8 cellular contexts compared by ENCODE assay signal in the genomic region with DNA sequence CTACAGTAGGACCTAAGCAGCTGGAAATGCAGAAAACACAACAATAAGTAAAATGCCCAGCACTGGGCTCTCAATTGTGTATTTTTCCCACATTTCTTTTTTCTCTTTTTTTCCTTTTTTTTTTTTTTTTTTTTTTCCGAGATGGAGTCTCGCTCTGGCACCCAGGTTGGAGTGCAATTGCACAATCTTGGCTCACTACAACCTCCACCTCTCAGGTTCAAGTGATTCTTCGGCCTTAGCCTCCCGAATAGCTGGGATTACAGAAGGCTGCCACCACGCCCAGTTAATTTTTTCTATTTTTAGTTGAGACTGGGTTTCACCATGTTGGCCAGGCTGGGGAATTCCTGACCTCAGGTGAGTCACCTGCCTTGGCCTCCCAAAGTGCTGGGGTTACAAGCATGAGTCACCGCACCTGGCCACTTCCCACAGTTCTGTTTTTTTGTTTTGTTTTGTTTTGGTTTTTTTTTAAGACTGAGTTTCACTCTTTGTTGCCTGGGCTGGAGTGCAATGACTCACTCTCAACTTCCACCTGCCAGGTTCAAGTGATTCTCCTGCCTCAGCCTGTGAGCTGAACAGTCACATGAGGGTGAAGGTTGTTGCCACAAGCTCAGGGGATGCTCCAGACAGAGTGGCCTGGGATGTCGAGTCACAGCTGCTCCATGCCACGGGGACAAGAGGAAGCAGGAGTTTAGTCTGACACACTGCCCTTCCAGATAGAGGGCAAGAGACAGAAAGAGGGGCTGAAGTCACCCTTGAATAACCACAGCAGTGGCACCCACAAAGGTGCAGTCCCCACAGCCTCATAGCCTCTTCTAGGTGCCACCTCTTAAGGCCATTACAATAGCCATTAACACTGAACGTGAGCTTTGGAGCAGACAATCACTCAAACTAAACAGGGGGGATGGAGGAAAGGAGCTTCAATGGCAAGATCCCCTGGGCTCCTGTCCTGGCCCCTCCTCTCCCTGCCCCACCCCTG. TPM values are rescaled to one million over a fixed set of nuclear protein-coding genes. Genes with fewer than 3 reads are reported as not detected.
DNase-seq lines count a peak whose midpoint lies in the region; ATAC-seq and TF ChIP-seq lines count a peak whose summit lies in the region.
"Not testable (repeated sequence)": the region's sequence is repeated elsewhere in the genome, so short reads cannot be mapped to it uniquely, and the experiment has no call there.

No MANE protein-coding gene starts in this region.

- CTCF ChIA-PET in Calu3 (lab: Charles Lee) = interaction anchor here (0.7 to 1.0 kb wide), 5 partner anchors 18 to 241 kb away, joined by 3 to 7 read pairs (median 6); no protein-coding TSS in a partner anchor

- TF ChIP-seq CTCF in Calu3 (IDR thresholded peaks at IDR 0.05; ENCODE audit: unreplicated experiment) = not testable (repeated sequence)

- H3K4me1 Mint-ChIP-seq in Calu3 (ENCODE audit: low read depth, unreplicated experiment) = not testable (repeated sequence)

- H3K9me3 Mint-ChIP-seq in Calu3 (ENCODE audit: low read depth, unreplicated experiment) = not testable (repeated sequence)

- BruUV-seq in Calu3 (replicated peaks; lab: Mats Ljungman, UMichigan) = not testable (repeated sequence)

- DNase-seq in Calu3 = peak; percentile 85
- peak; percentile 50 for DNase-seq in NCI-H146 (lab: John Stamatoyannopoulos, UW)
- DNase-seq in activated CD4-positive, CD25-positive, alpha-beta regulatory T cell (lab: John Stamatoyannopoulos, UW) = peak; percentile 17 to 71 (median 51)
- peak; percentile 79 for DNase-seq in activated naive CD4-positive, alpha-beta T cell treated with anti-CD3 and anti-CD28 coated beads, Interleukin-2, amount 50 U/mL, for 16 hours
- peak; percentile 99 for DNase-seq in kidney tubule cell (ENCODE audit: low spot score)
- peak; percentile 71 for DNase-seq in stimulated activated CD8-positive, alpha-beta memory T cell treated with anti-CD3 and anti-CD28 coated beads, Interleukin-12 subunit alpha, Interleukin-12 subunit beta, amount 100 ng/mL, for 1 hour (ENCODE audit: low read depth)

- peaks cover 26% of the 10 kb centered on the region for H3K36me3 Mint-ChIP-seq in Calu3 (ENCODE audit: insufficient read depth, unreplicated experiment)

- ATAC-seq in GM19467 (IDR thresholded peaks at IDR 0.05; ENCODE audit: unreplicated experiment) (peak; percentile 63), HG03066 (IDR thresholded peaks at IDR 0.05; ENCODE audit: low read depth, unreplicated experiment) (peak; percentile 67)

- H3K4me3 Mint-ChIP-seq in Calu3 (ENCODE audit: low read depth, unreplicated experiment) = peak overlapping the region; percentile 9

- H3K27ac Mint-ChIP-seq in Calu3 (ENCODE audit: unreplicated experiment) = peak overlapping the region; percentile 93

- intact Hi-C loops in Calu3 (cut with micrococcal nuclease; ENCODE audit: unreplicated experiment) = loop anchor here (5.0 kb wide), 1 partner anchor 63 kb away; no protein-coding TSS in a partner anchor

- not testable (repeated sequence) for H3K27me3 Mint-ChIP-seq in Calu3 (ENCODE audit: unreplicated experiment)

RNA-seq across cellular contexts. Expression of a gene that starts 2.9 kb away (rescaled TPM):
- total RNA-seq in Calu3 (2022) = 43.2 and 43.3 TPM in 2 replicates

RNA-seq across cellular contexts. Expression of a gene that starts 27.7 kb away (rescaled TPM):
- total RNA-seq in Calu3 (2022) = not detected in 2 replicates

RNA-seq across cellular contexts. Expression of a gene that starts 29.0 kb away (rescaled TPM):
- total RNA-seq in Calu3 (2022) = 22.2 and 23.7 TPM in 2 replicates

RNA-seq across cellular contexts. Expression of a gene that starts 35.9 kb away (rescaled TPM):
- 1.1 and 1.8 TPM in 2 replicates for total RNA-seq in Calu3 (2022)

RNA-seq across cellular contexts. Expression of a gene that starts 55.6 kb away (rescaled TPM):
- 22.2 and 24.1 TPM in 2 replicates for total RNA-seq in Calu3 (2022)

Comparison
In these comparisons a context has a peak if more than half of its experiments do, and no peak if none do; other contexts are left out.
1. Peak in every context shown above with its lines: DNase-seq and ATAC-seq.